In genomic region chr6:156167289-156168076, GRCh38 we compare ENCODE assay signal across 8 cellular contexts.
DNase-seq lines count a peak whose midpoint lies in the region; ATAC-seq, FAIRE-seq and TF ChIP-seq lines count a peak whose summit lies in the region.

No MANE protein-coding gene starts in this region.

- H3K27ac Mint-ChIP-seq in CD8-positive, alpha-beta T cell: peak overlapping the region; percentile 85
- H3K27ac Mint-ChIP-seq in WTC11: no peak overlapping the region
- H3K27ac Mint-ChIP-seq in stimulated activated memory B cell treated with anti-CD40 and anti-IgM and Interleukin-4, amounts not matched to agents 10 μg/mL and 1 μg/mL and 100 μg/mL, for 72 hours: no peak overlapping the region

- peak overlapping the region; percentile 77 for H3K4me3 Mint-ChIP-seq in CD8-positive, alpha-beta T cell
- H3K4me3 Mint-ChIP-seq in WTC11: no peak overlapping the region
- H3K4me3 Mint-ChIP-seq in stimulated activated memory B cell treated with anti-CD40 and anti-IgM and Interleukin-4, amounts not matched to agents 10 μg/mL and 1 μg/mL and 100 μg/mL, for 72 hours: no peak overlapping the region

- POLR2A ChIA-PET in CD8-positive, alpha-beta T cell (lab: Charles Lee): interaction anchor here (0.6 kb wide), 1 partner anchor 854 kb away, joined by 3 read pairs; no protein-coding TSS in a partner anchor
- POLR2A ChIA-PET in WTC11 (lab: Charles Lee): no interaction called here

- H3K36me3 Mint-ChIP-seq in CD8-positive, alpha-beta T cell: no peaks in the 10 kb centered on the region
- H3K36me3 Mint-ChIP-seq in WTC11: no peaks in the 10 kb centered on the region
- H3K36me3 Mint-ChIP-seq in stimulated activated memory B cell treated with anti-CD40 and anti-IgM and Interleukin-4, amounts not matched to agents 10 μg/mL and 1 μg/mL and 100 μg/mL, for 72 hours: no peaks in the 10 kb centered on the region

- H3K27ac ChIP-seq in CD8-positive, alpha-beta T cell (ENCODE audit: low read depth, low read length): no peak overlapping the region
- peak overlapping the region; percentile 83 for H3K27ac ChIP-seq in rectal smooth muscle tissue (ENCODE audit: low read depth, low read length)

- intact Hi-C loops in CD8-positive, alpha-beta T cell (cut with DNase I, micrococcal nuclease): no loop called here

- TF ChIP-seq CTCF in CD8-positive, alpha-beta T cell (IDR thresholded peaks at IDR 0.05): no peak
- TF ChIP-seq CTCF in WTC11 (IDR thresholded peaks at IDR 0.05): no peak
- no peak for TF ChIP-seq CTCF in fibroblast of the aortic adventitia (IDR thresholded peaks at IDR 0.05; ENCODE audit: insufficient read depth, low read length)
- TF ChIP-seq CTCF in D721Med (IDR thresholded peaks at IDR 0.05; ENCODE audit: insufficient read depth, missing control alignments): no peak

- H3K36me3 ChIP-seq in CD8-positive, alpha-beta T cell (ENCODE audit: insufficient read depth, low read length): no peaks in the 10 kb centered on the region
- H3K36me3 ChIP-seq in rectal smooth muscle tissue (ENCODE audit: control insufficient read depth, insufficient read depth, low read length): no peaks in the 10 kb centered on the region

- no peaks in the 10 kb centered on the region for H3K4me1 ChIP-seq in CD8-positive, alpha-beta T cell (ENCODE audit: insufficient read depth, low read length)
- H3K4me1 ChIP-seq in rectal smooth muscle tissue (ENCODE audit: control insufficient read depth, insufficient read depth, low read length): peaks cover 15% of the 10 kb centered on the region

- CTCF ChIA-PET in CD8-positive, alpha-beta T cell (lab: Charles Lee): no interaction called here
- CTCF ChIA-PET in WTC11 (lab: Charles Lee): no interaction called here

- H3K9me3 Mint-ChIP-seq in CD8-positive, alpha-beta T cell: no peaks in the 10 kb centered on the region
- H3K9me3 Mint-ChIP-seq in WTC11: no peaks in the 10 kb centered on the region
- no peaks in the 10 kb centered on the region for H3K9me3 Mint-ChIP-seq in stimulated activated memory B cell treated with anti-CD40 and anti-IgM and Interleukin-4, amounts not matched to agents 10 μg/mL and 1 μg/mL and 100 μg/mL, for 72 hours

- no peaks in the 10 kb centered on the region for H3K27me3 ChIP-seq in CD8-positive, alpha-beta T cell (ENCODE audit: insufficient read depth, low read length)
- no peaks in the 10 kb centered on the region for H3K27me3 ChIP-seq in rectal smooth muscle tissue (ENCODE audit: control insufficient read depth, insufficient read depth, low read length)

- ATAC-seq in CD8-positive, alpha-beta T cell: no peak
- peak; percentile 53 for ATAC-seq in WTC11
- no peak for ATAC-seq in HG03432 (IDR thresholded peaks at IDR 0.05; ENCODE audit: unreplicated experiment)
- ATAC-seq in stimulated activated memory B cell treated with anti-CD40 and anti-IgM and Interleukin-4, amounts not matched to agents 10 μg/mL and 1 μg/mL and 100 μg/mL, for 72 hours: no peak

- FAIRE-seq in D721Med (lab: Jason Lieb, UNC): no peak

- H3K9me3 ChIP-seq in CD8-positive, alpha-beta T cell (ENCODE audit: low read length): no peaks in the 10 kb centered on the region

- no peak overlapping the region for H3K4me3 ChIP-seq in CD8-positive, alpha-beta T cell (ENCODE audit: low read depth, low read length)
- H3K4me3 ChIP-seq in fibroblast of the aortic adventitia (ENCODE audit: low read depth, low read length) (peak overlapping the region; percentile 1), rectal smooth muscle tissue (ENCODE audit: low read length) (peak overlapping the region; percentile 48)

- H3K27me3 Mint-ChIP-seq in CD8-positive, alpha-beta T cell (ENCODE audit: low read depth): no peaks in the 10 kb centered on the region
- no peaks in the 10 kb centered on the region for H3K27me3 Mint-ChIP-seq in WTC11 (ENCODE audit: low read depth)
- peaks cover 12% of the 10 kb centered on the region for H3K27me3 Mint-ChIP-seq in stimulated activated memory B cell treated with anti-CD40 and anti-IgM and Interleukin-4, amounts not matched to agents 10 μg/mL and 1 μg/mL and 100 μg/mL, for 72 hours

- peaks cover 32% of the 10 kb centered on the region for H3K4me1 Mint-ChIP-seq in CD8-positive, alpha-beta T cell (ENCODE audit: low read depth)
- H3K4me1 Mint-ChIP-seq in WTC11: peaks cover 17% of the 10 kb centered on the region
- H3K4me1 Mint-ChIP-seq in stimulated activated memory B cell treated with anti-CD40 and anti-IgM and Interleukin-4, amounts not matched to agents 10 μg/mL and 1 μg/mL and 100 μg/mL, for 72 hours: no peaks in the 10 kb centered on the region

- no peak overlapping the region for H3K9ac ChIP-seq in rectal smooth muscle tissue (ENCODE audit: low read length)

- no peak for DNase-seq in CD8-positive, alpha-beta T cell
- no peak for DNase-seq in WTC11 (ENCODE audit: low spot score)
- DNase-seq in fibroblast of the aortic adventitia (ENCODE audit: low read depth): peak; percentile 59
- no peak for DNase-seq in stimulated activated CD4-positive, alpha-beta T cell treated with anti-CD3 and anti-CD28 coated beads, Interleukin-12 subunit alpha, Interleukin-12 subunit beta, amount 100 ng/mL, for 4 hours
- DNase-seq in D721Med (ENCODE audit: insufficient read length, low spot score): no peak

TF ChIP-seq in WTC11, 78 proteins besides CTCF, POLR2A, EP300 and RAD21:
- TF ChIP-seq, protein P1, sequence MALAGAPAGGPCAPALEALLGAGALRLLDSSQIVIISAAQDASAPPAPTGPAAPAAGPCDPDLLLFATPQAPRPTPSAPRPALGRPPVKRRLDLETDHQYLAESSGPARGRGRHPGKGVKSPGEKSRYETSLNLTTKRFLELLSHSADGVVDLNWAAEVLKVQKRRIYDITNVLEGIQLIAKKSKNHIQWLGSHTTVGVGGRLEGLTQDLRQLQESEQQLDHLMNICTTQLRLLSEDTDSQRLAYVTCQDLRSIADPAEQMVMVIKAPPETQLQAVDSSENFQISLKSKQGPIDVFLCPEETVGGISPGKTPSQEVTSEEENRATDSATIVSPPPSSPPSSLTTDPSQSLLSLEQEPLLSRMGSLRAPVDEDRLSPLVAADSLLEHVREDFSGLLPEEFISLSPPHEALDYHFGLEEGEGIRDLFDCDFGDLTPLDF (CRISPR knock-in tag; IDR thresholded peaks at IDR 0.05): no peak
- TF ChIP-seq MXD4 (CRISPR knock-in tag; IDR thresholded peaks at IDR 0.05; ENCODE audit: borderline replicate concordance) (no peak), FOXP1 (CRISPR knock-in tag; IDR thresholded peaks at IDR 0.05; ENCODE audit: borderline replicate concordance) (no peak), NR1H2 (CRISPR knock-in tag; IDR thresholded peaks at IDR 0.05) (no peak), EMX1 (CRISPR knock-in tag; IDR thresholded peaks at IDR 0.05) (no peak), GTF2I (CRISPR knock-in tag; conservative IDR thresholded peaks at IDR 0.05) (no peak), ELF4 (CRISPR knock-in tag; IDR thresholded peaks at IDR 0.05; ENCODE audit: low read depth) (no peak), TEAD4 (CRISPR knock-in tag; IDR thresholded peaks at IDR 0.05) (no peak), NR3C1 (CRISPR knock-in tag; conservative IDR thresholded peaks at IDR 0.05; ENCODE audit: low read depth) (no peak), FOXJ3 (CRISPR knock-in tag; IDR thresholded peaks at IDR 0.05; ENCODE audit: borderline replicate concordance) (no peak), SMAD3 (CRISPR knock-in tag; IDR thresholded peaks at IDR 0.05; ENCODE audit: borderline replicate concordance) (no peak)
TF ChIP-seq in WTC11: peak in this region for 0.
